ENCODE assay signal across 1 cellular context in the genomic region with DNA sequence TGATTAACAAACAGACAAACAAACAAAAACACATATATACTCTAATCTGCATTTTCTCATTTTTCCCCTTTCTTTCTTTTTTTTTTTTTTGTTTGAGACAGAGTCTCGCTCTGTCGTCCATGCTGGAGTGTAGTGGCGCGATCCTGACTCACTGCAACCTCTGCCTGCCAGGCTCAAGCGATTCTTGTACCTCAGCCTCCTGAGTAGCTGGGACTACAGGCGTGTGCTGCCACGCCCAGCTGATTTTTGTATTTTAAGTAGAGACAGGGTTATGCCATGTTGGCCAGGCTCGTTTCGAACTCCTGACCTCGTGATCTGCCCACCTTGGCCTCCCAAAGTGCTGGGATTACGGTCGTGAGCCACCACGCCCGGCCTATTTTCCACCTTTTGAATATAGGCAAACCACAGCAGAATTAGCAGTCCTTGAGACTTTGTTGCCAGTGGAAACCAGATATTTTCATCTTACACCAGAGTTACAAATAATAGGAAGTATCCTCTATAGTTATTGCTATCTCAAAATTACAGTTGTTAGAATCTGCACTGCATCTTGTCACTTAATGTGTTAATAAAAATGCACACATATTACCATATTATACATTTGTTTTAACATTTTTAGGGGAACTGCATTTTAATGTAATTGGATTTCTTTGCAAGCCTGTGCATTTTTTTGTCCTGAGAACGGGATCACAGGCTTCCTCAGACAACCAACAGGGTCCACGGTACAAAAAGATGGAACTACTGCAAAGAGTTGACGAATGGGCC.
A peak's percentile ranks its signal among the peaks of the same experiment; 100 is the strongest.
TF ChIP-seq lines count a peak whose summit lies in the region.

No MANE protein-coding gene starts in this region.

TF ChIP-seq in HepG2, 621 proteins besides CTCF, POLR2A, EP300 and RAD21 (continued from another document and continues in another):
- TF ChIP-seq, protein P1, sequence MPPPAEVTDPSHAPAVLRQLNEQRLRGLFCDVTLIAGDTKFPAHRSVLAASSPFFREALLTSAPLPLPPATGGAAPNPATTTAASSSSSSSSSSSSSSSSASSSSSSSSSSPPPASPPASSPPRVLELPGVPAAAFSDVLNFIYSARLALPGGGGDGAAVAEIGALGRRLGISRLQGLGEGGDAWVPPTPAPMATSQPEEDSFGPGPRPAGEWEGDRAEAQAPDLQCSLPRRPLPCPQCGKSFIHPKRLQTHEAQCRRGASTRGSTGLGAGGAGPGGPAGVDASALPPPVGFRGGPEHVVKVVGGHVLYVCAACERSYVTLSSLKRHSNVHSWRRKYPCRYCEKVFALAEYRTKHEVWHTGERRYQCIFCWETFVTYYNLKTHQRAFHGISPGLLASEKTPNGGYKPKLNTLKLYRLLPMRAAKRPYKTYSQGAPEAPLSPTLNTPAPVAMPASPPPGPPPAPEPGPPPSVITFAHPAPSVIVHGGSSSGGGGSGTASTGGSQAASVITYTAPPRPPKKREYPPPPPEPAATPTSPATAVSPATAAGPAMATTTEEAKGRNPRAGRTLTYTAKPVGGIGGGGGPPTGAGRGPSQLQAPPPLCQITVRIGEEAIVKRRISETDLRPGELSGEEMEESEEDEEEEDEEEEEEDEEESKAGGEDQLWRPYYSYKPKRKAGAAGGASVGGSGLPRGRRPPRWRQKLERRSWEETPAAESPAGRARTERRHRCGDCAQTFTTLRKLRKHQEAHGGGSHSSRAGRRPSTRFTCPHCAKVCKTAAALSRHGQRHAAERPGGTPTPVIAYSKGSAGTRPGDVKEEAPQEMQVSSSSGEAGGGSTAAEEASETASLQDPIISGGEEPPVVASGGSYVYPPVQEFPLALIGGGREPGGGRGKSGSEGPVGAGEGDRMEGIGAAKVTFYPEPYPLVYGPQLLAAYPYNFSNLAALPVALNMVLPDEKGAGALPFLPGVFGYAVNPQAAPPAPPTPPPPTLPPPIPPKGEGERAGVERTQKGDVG (CRISPR knock-in tag; IDR thresholded peaks at IDR 0.05; ENCODE audit: borderline replicate concordance): peak; percentile 94; the same call in 1 of the 2 replicates
- TF ChIP-seq PLSCR1 (CRISPR knock-in tag; IDR thresholded peaks at IDR 0.05; ENCODE audit: borderline replicate concordance): no peak
- TF ChIP-seq ZNF709 (CRISPR knock-in tag; IDR thresholded peaks at IDR 0.05): no peak
- TF ChIP-seq SOX5 (CRISPR knock-in tag; IDR thresholded peaks at IDR 0.05; ENCODE audit: borderline replicate concordance): no peak
- TF ChIP-seq NFYC (CRISPR knock-in tag; IDR thresholded peaks at IDR 0.05): no peak
- TF ChIP-seq ZNF777 (CRISPR knock-in tag; IDR thresholded peaks at IDR 0.05): no peak; the same call in none of the 2 replicates
- TF ChIP-seq, protein P2, sequence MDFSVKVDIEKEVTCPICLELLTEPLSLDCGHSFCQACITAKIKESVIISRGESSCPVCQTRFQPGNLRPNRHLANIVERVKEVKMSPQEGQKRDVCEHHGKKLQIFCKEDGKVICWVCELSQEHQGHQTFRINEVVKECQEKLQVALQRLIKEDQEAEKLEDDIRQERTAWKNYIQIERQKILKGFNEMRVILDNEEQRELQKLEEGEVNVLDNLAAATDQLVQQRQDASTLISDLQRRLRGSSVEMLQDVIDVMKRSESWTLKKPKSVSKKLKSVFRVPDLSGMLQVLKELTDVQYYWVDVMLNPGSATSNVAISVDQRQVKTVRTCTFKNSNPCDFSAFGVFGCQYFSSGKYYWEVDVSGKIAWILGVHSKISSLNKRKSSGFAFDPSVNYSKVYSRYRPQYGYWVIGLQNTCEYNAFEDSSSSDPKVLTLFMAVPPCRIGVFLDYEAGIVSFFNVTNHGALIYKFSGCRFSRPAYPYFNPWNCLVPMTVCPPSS (IDR thresholded peaks at IDR 0.05): no peak
- no peak for TF ChIP-seq NPAS2 (CRISPR knock-in tag; IDR thresholded peaks at IDR 0.05; ENCODE audit: borderline replicate concordance)
- no peak for TF ChIP-seq TRAFD1 (CRISPR knock-in tag; IDR thresholded peaks at IDR 0.05; ENCODE audit: borderline replicate concordance)
- no peak for TF ChIP-seq ZNF816 (CRISPR knock-in tag; IDR thresholded peaks at IDR 0.05; ENCODE audit: borderline replicate concordance)
- TF ChIP-seq ZNF33B (CRISPR knock-in tag; IDR thresholded peaks at IDR 0.05): no peak
- no peak for TF ChIP-seq ZNF589 (CRISPR knock-in tag; conservative IDR thresholded peaks at IDR 0.05)
- no peak for TF ChIP-seq TBL1XR1 (IDR thresholded peaks at IDR 0.05; ENCODE audit: borderline replicate concordance, low read length, partially characterized antibody)
- TF ChIP-seq KDM5B (CRISPR knock-in tag; IDR thresholded peaks at IDR 0.05; ENCODE audit: borderline replicate concordance): peak; percentile 38; the same call in 1 of the 2 replicates
- no peak for TF ChIP-seq SMARCC2 (IDR thresholded peaks at IDR 0.05)
- TF ChIP-seq ZBTB33 (CRISPR knock-in tag; IDR thresholded peaks at IDR 0.05): peak; percentile 59; the same call in 1 of the 2 replicates
- TF ChIP-seq ZNF75D (CRISPR knock-in tag; IDR thresholded peaks at IDR 0.05; ENCODE audit: borderline replicate concordance): no peak
- TF ChIP-seq ZNF10 (CRISPR knock-in tag; IDR thresholded peaks at IDR 0.05; ENCODE audit: borderline replicate concordance, low read depth): no peak
- TF ChIP-seq SETDB1 (CRISPR knock-in tag; IDR thresholded peaks at IDR 0.05; ENCODE audit: borderline replicate concordance): no peak
- 0 out of 2 replicates have a peak, but pooled peaks have one; percentile 79 for TF ChIP-seq ZNF550 (CRISPR knock-in tag; IDR thresholded peaks at IDR 0.05; ENCODE audit: borderline replicate concordance)
- 0 out of 2 replicates have a peak, but pooled peaks have one; percentile 21 for TF ChIP-seq ZNF512B (CRISPR knock-in tag; IDR thresholded peaks at IDR 0.05; ENCODE audit: borderline replicate concordance)
- no peak for TF ChIP-seq ZNF556 (CRISPR knock-in tag; IDR thresholded peaks at IDR 0.05; ENCODE audit: borderline replicate concordance)
- no peak for TF ChIP-seq ZNF746 (CRISPR knock-in tag; IDR thresholded peaks at IDR 0.05)
- 0 out of 2 replicates have a peak, but pooled peaks have one; percentile 78 for TF ChIP-seq ZNF367 (CRISPR knock-in tag; IDR thresholded peaks at IDR 0.05; ENCODE audit: borderline replicate concordance)
- TF ChIP-seq ZNF235 (CRISPR knock-in tag; IDR thresholded peaks at IDR 0.05; ENCODE audit: borderline replicate concordance): 0 out of 2 replicates have a peak, but pooled peaks have one; percentile 28
- TF ChIP-seq MTA1 (CRISPR knock-in tag; IDR thresholded peaks at IDR 0.05; ENCODE audit: borderline replicate concordance): 0 out of 2 replicates have a peak, but pooled peaks have one; percentile 6
- no peak for TF ChIP-seq SMYD3 (CRISPR knock-in tag; IDR thresholded peaks at IDR 0.05)
- TF ChIP-seq ZNF143 (CRISPR knock-in tag; IDR thresholded peaks at IDR 0.05): no peak
- TF ChIP-seq, protein P3, sequence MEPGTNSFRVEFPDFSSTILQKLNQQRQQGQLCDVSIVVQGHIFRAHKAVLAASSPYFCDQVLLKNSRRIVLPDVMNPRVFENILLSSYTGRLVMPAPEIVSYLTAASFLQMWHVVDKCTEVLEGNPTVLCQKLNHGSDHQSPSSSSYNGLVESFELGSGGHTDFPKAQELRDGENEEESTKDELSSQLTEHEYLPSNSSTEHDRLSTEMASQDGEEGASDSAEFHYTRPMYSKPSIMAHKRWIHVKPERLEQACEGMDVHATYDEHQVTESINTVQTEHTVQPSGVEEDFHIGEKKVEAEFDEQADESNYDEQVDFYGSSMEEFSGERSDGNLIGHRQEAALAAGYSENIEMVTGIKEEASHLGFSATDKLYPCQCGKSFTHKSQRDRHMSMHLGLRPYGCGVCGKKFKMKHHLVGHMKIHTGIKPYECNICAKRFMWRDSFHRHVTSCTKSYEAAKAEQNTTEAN (CRISPR knock-in tag; conservative IDR thresholded peaks at IDR 0.05): 0 out of 2 replicates have a peak, but pooled peaks have one; percentile 16
- no peak for TF ChIP-seq JUND (CRISPR knock-in tag; IDR thresholded peaks at IDR 0.05)
- TF ChIP-seq ZNF891 (CRISPR knock-in tag; IDR thresholded peaks at IDR 0.05): 0 out of 2 replicates have a peak, but pooled peaks have one; percentile 59
- no peak for TF ChIP-seq MLLT10 (CRISPR knock-in tag; IDR thresholded peaks at IDR 0.05)
- TF ChIP-seq, protein P4, sequence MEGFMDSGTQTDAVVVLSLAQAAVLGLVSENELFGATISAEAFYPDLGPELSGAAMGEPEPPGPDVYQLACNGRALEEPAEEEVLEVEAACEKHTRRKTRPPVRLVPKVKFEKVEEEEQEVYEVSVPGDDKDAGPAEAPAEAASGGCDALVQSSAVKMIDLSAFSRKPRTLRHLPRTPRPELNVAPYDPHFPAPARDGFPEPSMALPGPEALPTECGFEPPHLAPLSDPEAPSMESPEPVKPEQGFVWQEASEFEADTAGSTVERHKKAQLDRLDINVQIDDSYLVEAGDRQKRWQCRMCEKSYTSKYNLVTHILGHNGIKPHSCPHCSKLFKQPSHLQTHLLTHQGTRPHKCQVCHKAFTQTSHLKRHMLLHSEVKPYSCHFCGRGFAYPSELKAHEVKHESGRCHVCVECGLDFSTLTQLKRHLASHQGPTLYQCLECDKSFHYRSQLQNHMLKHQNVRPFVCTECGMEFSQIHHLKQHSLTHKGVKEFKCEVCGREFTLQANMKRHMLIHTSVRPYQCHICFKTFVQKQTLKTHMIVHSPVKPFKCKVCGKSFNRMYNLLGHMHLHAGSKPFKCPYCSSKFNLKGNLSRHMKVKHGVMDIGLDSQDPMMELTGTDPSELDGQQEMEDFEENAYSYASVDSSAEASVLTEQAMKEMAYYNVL (CRISPR knock-in tag; IDR thresholded peaks at IDR 0.05; ENCODE audit: borderline replicate concordance): 0 out of 2 replicates have a peak, but pooled peaks have one; percentile 8
- TF ChIP-seq STAG1 (CRISPR knock-in tag; IDR thresholded peaks at IDR 0.05): 0 out of 2 replicates have a peak, but pooled peaks have one; percentile 3
- TF ChIP-seq ZNF124 (CRISPR knock-in tag; IDR thresholded peaks at IDR 0.05): no peak
- TF ChIP-seq TGIF2 (CRISPR knock-in tag; IDR thresholded peaks at IDR 0.05): no peak
- 0 out of 2 replicates have a peak, but pooled peaks have one; percentile 49 for TF ChIP-seq ZNF256 (CRISPR knock-in tag; conservative IDR thresholded peaks at IDR 0.05)
- no peak for TF ChIP-seq KDM1A (CRISPR knock-in tag; IDR thresholded peaks at IDR 0.05)
- TF ChIP-seq CC2D1A (CRISPR knock-in tag; IDR thresholded peaks at IDR 0.05): no peak
- TF ChIP-seq KDM6A (CRISPR knock-in tag; IDR thresholded peaks at IDR 0.05; ENCODE audit: low read depth): no peak
